ENCODE assay signal across 22 cellular contexts in the genomic region with DNA sequence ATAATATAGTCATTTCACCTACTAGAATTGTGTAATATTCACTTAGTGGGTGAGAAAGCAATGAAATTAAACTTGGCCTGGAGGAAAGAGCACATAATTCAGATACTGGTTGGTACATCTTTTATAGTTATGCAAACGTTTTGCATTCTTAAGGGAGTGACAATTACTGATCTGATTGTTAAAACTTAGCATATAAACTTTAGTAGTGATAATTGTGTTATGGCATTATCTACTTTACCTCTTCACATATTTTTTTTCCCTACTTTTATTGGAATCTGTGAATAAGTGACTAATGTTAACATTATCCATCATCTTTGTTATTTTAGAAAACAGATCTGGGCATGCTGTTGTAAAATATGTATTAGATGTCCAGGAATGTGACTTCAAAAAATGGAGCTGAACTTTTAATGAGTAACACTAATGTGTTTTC.
A peak's percentile ranks its signal among the peaks of the same experiment; 100 is the strongest.
DNase-seq lines count a peak whose midpoint lies in the region; ATAC-seq and TF ChIP-seq lines count a peak whose summit lies in the region.
"Had no signal": no experiment of that assay in that cellular context is flagged by ENCODE, and none has a peak within 500 bp of the region (broad histone marks: within the 10 kb centered on the region; RNA-seq: fewer than 3 reads in every experiment).

No MANE protein-coding gene starts in this region.

- no peaks in the 10 kb centered on the region for H3K27me3 ChIP-seq in adipocyte (replicated peaks; ENCODE audit: control insufficient read depth, insufficient read depth, low read length)
- H3K27me3 ChIP-seq in foreskin keratinocyte, result no peaks in the 10 kb centered on the region
- no peaks in the 10 kb centered on the region for H3K27me3 ChIP-seq in dorsolateral prefrontal cortex
- H3K27me3 ChIP-seq: adrenal gland, cardiac muscle cell had no signal

- peak; percentile 23 for ATAC-seq in foreskin keratinocyte
- no peak for ATAC-seq in GM19035 (IDR thresholded peaks at IDR 0.05; ENCODE audit: unreplicated experiment)
- ATAC-seq: activated CD4-positive, alpha-beta T cell treated with anti-CD3 and anti-CD28 coated beads for 36 hours; T-helper 17 cell; upper lobe of right lung had no signal

- no peaks in the 10 kb centered on the region for H3K36me3 ChIP-seq in adipocyte (ENCODE audit: control insufficient read depth, insufficient read depth, low read length, severe bottlenecking)
- H3K36me3 ChIP-seq: adrenal gland, cardiac muscle cell, upper lobe of right lung had no signal

- intact Hi-C loops in dorsolateral prefrontal cortex (cut with DNase I), result no loop called here

- peak; percentile 29 for DNase-seq in A172 (ENCODE audit: low spot score)
- peak; percentile 22 for DNase-seq in HCEC 1CT
- DNase-seq in adipocyte (ENCODE audit: low read depth), result peak; percentile 29
- peak; percentile 75 to 87 for DNase-seq in foreskin keratinocyte
- DNase-seq in pons (ENCODE audit: low spot score), result no peak
- no peak for DNase-seq in dorsolateral prefrontal cortex
- no peak for DNase-seq in NOMO-1 (lab: John Stamatoyannopoulos, UW; ENCODE audit: unreplicated experiment in 2 of 2)
- DNase-seq: 8988T; activated CD4-positive, alpha-beta T cell treated with anti-CD3 and anti-CD28 coated beads for 36 hours; adrenal gland; COR-L47; DND-41; head of caudate nucleus; NCI-H1436 treated with DMSO at 0.1 percent for 48 hours; NCI-H526; stimulated activated CD4-positive, alpha-beta T cell treated with anti-CD3 and anti-CD28 coated beads, Interleukin-2, amount 100 ng/mL, for 24 hours; substantia nigra; T-helper 17 cell; upper lobe of right lung had no signal

- peak overlapping the region; percentile 9 for H3K27ac ChIP-seq in foreskin keratinocyte
- H3K27ac ChIP-seq in dorsolateral prefrontal cortex, result no peak overlapping the region
- H3K27ac ChIP-seq: adrenal gland, cardiac muscle cell, upper lobe of right lung had no signal

- TF ChIP-seq CTCF in foreskin keratinocyte (conservative IDR thresholded peaks at IDR 0.05) (no peak), dorsolateral prefrontal cortex (IDR thresholded peaks at IDR 0.05 in 54 of 56, conservative IDR thresholded peaks at IDR 0.05 in 2 of 56; ENCODE audit: low read depth in 1 of 56, partially characterized antibody in 56 of 56) (no peak)

- H3K4me3 ChIP-seq in adipocyte (ENCODE audit: low read length) (no peak overlapping the region), dorsolateral prefrontal cortex (no peak overlapping the region)
- H3K4me3 ChIP-seq: adrenal gland, cardiac muscle cell, smooth muscle cell, upper lobe of right lung had no signal

- H3K4me1 ChIP-seq in adipocyte (ENCODE audit: control insufficient read depth, insufficient read depth, low read length), result peaks cover 55% of the 10 kb centered on the region
- peaks cover 50% of the 10 kb centered on the region for H3K4me1 ChIP-seq in foreskin keratinocyte
- H3K4me1 ChIP-seq: adrenal gland, upper lobe of right lung had no signal

- no peak overlapping the region for H3K9ac ChIP-seq in adipocyte (ENCODE audit: low read length)

- no peaks in the 10 kb centered on the region for H3K9me3 ChIP-seq in adipocyte (ENCODE audit: control insufficient read depth, low read length)
- H3K9me3 ChIP-seq: adrenal gland, upper lobe of right lung had no signal

Comparison
In these comparisons a context has a peak if more than half of its experiments do, and no peak if none do; other contexts are left out.
1. DNase-seq: peak in A172 (single experiment), HCEC 1CT (single experiment), adipocyte (single experiment) and foreskin keratinocyte (2 of 2); none in pons (single experiment), dorsolateral prefrontal cortex (0 of 10) and NOMO-1 (0 of 2).